In genomic region chr17:1460233-1460632, GRCh38 we compare ENCODE assay signal across 11 cellular contexts. TPM values are rescaled to one million over a fixed set of nuclear protein-coding genes. Genes with fewer than 3 reads are reported as not detected.
DNase-seq lines count a peak whose midpoint lies in the region; ATAC-seq, FAIRE-seq and TF ChIP-seq lines count a peak whose summit lies in the region.
"Had no signal": no experiment of that assay in that cellular context is flagged by ENCODE, and none has a peak within 500 bp of the region (broad histone marks: within the 10 kb centered on the region; RNA-seq: fewer than 3 reads in every experiment).

No MANE protein-coding gene starts in this region.

- no peaks in the 10 kb centered on the region for H3K9me3 Mint-ChIP-seq in activated T-helper 1 cell treated with anti-CD3 and anti-CD28 coated beads, Interleukin-12 subunit alpha, Interleukin-12 subunit beta, Interleukin-2, Interleukin-4 antibody, amounts not matched to agents 30 ng/mL and 10 ng/mL and 1 ng/mL, durations not matched to agents 14 hours and 24 hours and 36 hours
- H3K9me3 Mint-ChIP-seq in activated T-cell treated with anti-CD3 and anti-CD28 coated beads, Interleukin-2, amount 50 U/mL, for 24 hours: no peaks in the 10 kb centered on the region
- H3K9me3 Mint-ChIP-seq: stimulated activated naive CD8-positive, alpha-beta T cell treated with anti-CD3 and anti-CD28 coated beads, Interleukin-15, Interleukin-2, amounts not matched to agents 100 ng/mL and 50 ng/mL, for 24 hours had no signal

- peak overlapping the region; percentile 60 for H3K4me2 ChIP-seq in HCT116 (ENCODE audit: low read length)

- H3K4me1 ChIP-seq in HCT116 (ENCODE audit: control insufficient read depth in 1 of 2, insufficient read depth in 2 of 2, low read length in 2 of 2) (peaks cover 36 to 63% of the 10 kb centered on the region in 2 experiments), breast epithelium (no peaks in the 10 kb centered on the region), kidney (ENCODE audit: control insufficient read depth in 1 of 2, insufficient read depth in 1 of 2, low read depth in 1 of 2, low read length in 2 of 2) (peaks cover 5 to 11% of the 10 kb centered on the region in 2 donors), thyroid gland (peaks cover 15 to 26% of the 10 kb centered on the region in 2 donors)

- H3K27ac ChIP-seq in HCT116 (ENCODE audit: low read depth, low read length) (peak overlapping the region; percentile 37; the same call in 1 of the 2 replicates), breast epithelium (peak overlapping the region; percentile 67 to 83), kidney (ENCODE audit: low read depth in 2 of 2, low read length in 2 of 2) (peak overlapping the region in 1 of 2 donors; percentile 66), thyroid gland (peak overlapping the region; percentile 81 to 98 (median 82))

- POLR2A ChIA-PET in HCT116 (lab: Charles Lee): no interaction called here

- no peak for TF ChIP-seq RAD21 in HCT116 (IDR thresholded peaks at IDR 0.05; ENCODE audit: low read depth)

- H3K9me3 ChIP-seq in HCT116 (ENCODE audit: control insufficient read depth in 1 of 2, insufficient read depth in 1 of 2, low read depth in 1 of 2, low read length in 2 of 2): no peaks in the 10 kb centered on the region
- no peaks in the 10 kb centered on the region for H3K9me3 ChIP-seq in breast epithelium
- H3K9me3 ChIP-seq in kidney (ENCODE audit: control insufficient read depth in 1 of 2, low read length in 2 of 2): no peaks in the 10 kb centered on the region
- H3K9me3 ChIP-seq in thyroid gland: no peaks in the 10 kb centered on the region

- CTCF ChIA-PET in HCT116 (lab: Charles Lee): interaction anchor here (0.7 kb wide), 1 partner anchor 94 kb away, joined by 4 read pairs; no protein-coding TSS in a partner anchor

- ATAC-seq in HCT116 (no peak), GM21619 (IDR thresholded peaks at IDR 0.05; ENCODE audit: unreplicated experiment) (no peak)

- FAIRE-seq in kidney (lab: Jason Lieb, UNC): no peak

- TF ChIP-seq CTCF in HCT116 (IDR thresholded peaks at IDR 0.05 in 2 of 3, conservative IDR thresholded peaks at IDR 0.05 in 1 of 3; ENCODE audit: borderline replicate concordance in 1 of 3, insufficient read depth in 1 of 3, low read depth in 2 of 3, low read length in 2 of 3): no peak
- no peak for TF ChIP-seq CTCF in breast epithelium (IDR thresholded peaks at IDR 0.05)
- TF ChIP-seq CTCF in kidney (IDR thresholded peaks at IDR 0.05; ENCODE audit: borderline replicate concordance, extremely low read depth, insufficient read depth): no peak
- no peak for TF ChIP-seq CTCF in thyroid gland (IDR thresholded peaks at IDR 0.05)

- RAD21 ChIA-PET in HCT116 (lab: Charles Lee; ENCODE audit: low non-redundant PET in 1 of 2, low total read pairs in 2 of 2, uncharacterized antibody in 2 of 2, unreplicated experiment in 2 of 2): no interaction called here

- peak overlapping the region; percentile 6 for H3K9ac ChIP-seq in HCT116 (ENCODE audit: low read length)
- peak overlapping the region in 1 of 2 donors; percentile 38 for H3K9ac ChIP-seq in kidney (ENCODE audit: low read length in 2 of 2)

- H3K36me3 ChIP-seq in HCT116 (ENCODE audit: control insufficient read depth in 1 of 2, insufficient read depth in 2 of 2, low read length in 2 of 2) (no peaks in the 10 kb centered on the region; a peak in 1 of 4 replicates), breast epithelium (no peaks in the 10 kb centered on the region), kidney (ENCODE audit: control insufficient read depth in 1 of 2, insufficient read depth in 2 of 2, low read length in 2 of 2) (peaks cover 0 to 4% of the 10 kb centered on the region in 2 donors), thyroid gland (peaks cover 0 to 12% of the 10 kb centered on the region in 2 donors)

- H3K79me2 ChIP-seq in HCT116 (ENCODE audit: insufficient read depth, low read length): peaks cover 18% of the 10 kb centered on the region

- peaks cover 29% of the 10 kb centered on the region for H3K27me3 Mint-ChIP-seq in activated T-helper 1 cell treated with anti-CD3 and anti-CD28 coated beads, Interleukin-12 subunit alpha, Interleukin-12 subunit beta, Interleukin-2, Interleukin-4 antibody, amounts not matched to agents 30 ng/mL and 10 ng/mL and 1 ng/mL, durations not matched to agents 14 hours and 24 hours and 36 hours (ENCODE audit: insufficient read depth)
- H3K27me3 Mint-ChIP-seq in activated T-cell treated with anti-CD3 and anti-CD28 coated beads, Interleukin-2, amount 50 U/mL, for 24 hours: peaks cover 42% of the 10 kb centered on the region

- no peaks in the 10 kb centered on the region for H3K9me2 ChIP-seq in HCT116 (ENCODE audit: insufficient read depth)

- intact Hi-C loops in HCT116 (cut with micrococcal nuclease): loop anchor here (5.0 kb wide), 1 partner anchor 57 kb away; the partner anchor contains the start of gene INPP5K
- intact Hi-C loops in breast epithelium (cut with DNase I; ENCODE audit: low total_unique reads): no loop called here
- intact Hi-C loops in kidney (cut with DNase I): no loop called here
- intact Hi-C loops in thyroid gland (cut with DNase I): no loop called here
- intact Hi-C loops in activated T-helper 1 cell treated with anti-CD3 and anti-CD28 coated beads, Interleukin-12 subunit alpha, Interleukin-12 subunit beta, Interleukin-2, Interleukin-4 antibody, amounts not matched to agents 30 ng/mL and 10 ng/mL and 1 ng/mL, durations not matched to agents 14 hours and 24 hours and 36 hours (cut with micrococcal nuclease): no loop called here

- DNase-seq in HCT116 (ENCODE audit: low read depth, low spot score) (no peak), breast epithelium (ENCODE audit: low spot score in 2 of 2) (peak; percentile 92 to 93), kidney (peak; percentile 94), thyroid gland (peak; percentile 98), DMS79 (lab: John Stamatoyannopoulos, UW) (no peak)
- DNase-seq in activated T-helper 1 cell treated with anti-CD3 and anti-CD28 coated beads, Interleukin-12 subunit alpha, Interleukin-12 subunit beta, Interleukin-2, Interleukin-4 antibody, amounts not matched to agents 30 ng/mL and 10 ng/mL and 1 ng/mL, durations not matched to agents 14 hours and 24 hours and 36 hours (ENCODE audit: low spot score): no peak
- DNase-seq in activated T-cell treated with anti-CD3 and anti-CD28 coated beads, Interleukin-2, amount 50 U/mL, for 24 hours: no peak
- DNase-seq: activated T-cell treated with anti-CD3 and anti-CD28 coated beads for 4 hours, NCI-H2029 treated with DMSO at 0.1 percent for 48 hours had no signal

- no TSS peak for BruUV-seq in HCT116 (replicated peaks; lab: Mats Ljungman, UMichigan)

- no peak overlapping the region for H2AFZ ChIP-seq in HCT116 (ENCODE audit: low read depth, low read length, poor library complexity, severe bottlenecking)

- H3K27me3 ChIP-seq in HCT116 (ENCODE audit: insufficient read depth, low read length): no peaks in the 10 kb centered on the region
- no peaks in the 10 kb centered on the region for H3K27me3 ChIP-seq in breast epithelium
- no peaks in the 10 kb centered on the region for H3K27me3 ChIP-seq in thyroid gland

- H3K36me3 Mint-ChIP-seq in activated T-helper 1 cell treated with anti-CD3 and anti-CD28 coated beads, Interleukin-12 subunit alpha, Interleukin-12 subunit beta, Interleukin-2, Interleukin-4 antibody, amounts not matched to agents 30 ng/mL and 10 ng/mL and 1 ng/mL, durations not matched to agents 14 hours and 24 hours and 36 hours (ENCODE audit: low read depth): peaks cover 8% of the 10 kb centered on the region
- peaks cover 2% of the 10 kb centered on the region for H3K36me3 Mint-ChIP-seq in activated T-cell treated with anti-CD3 and anti-CD28 coated beads, Interleukin-2, amount 50 U/mL, for 24 hours (ENCODE audit: low read depth)

- no peak overlapping the region for H3K27ac Mint-ChIP-seq in activated T-helper 1 cell treated with anti-CD3 and anti-CD28 coated beads, Interleukin-12 subunit alpha, Interleukin-12 subunit beta, Interleukin-2, Interleukin-4 antibody, amounts not matched to agents 30 ng/mL and 10 ng/mL and 1 ng/mL, durations not matched to agents 14 hours and 24 hours and 36 hours
- no peak overlapping the region for H3K27ac Mint-ChIP-seq in activated T-cell treated with anti-CD3 and anti-CD28 coated beads, Interleukin-2, amount 50 U/mL, for 24 hours
- H3K27ac Mint-ChIP-seq: stimulated activated naive CD8-positive, alpha-beta T cell treated with anti-CD3 and anti-CD28 coated beads, Interleukin-15, Interleukin-2, amounts not matched to agents 100 ng/mL and 50 ng/mL, for 24 hours had no signal

- H3K4me3 Mint-ChIP-seq in activated T-helper 1 cell treated with anti-CD3 and anti-CD28 coated beads, Interleukin-12 subunit alpha, Interleukin-12 subunit beta, Interleukin-2, Interleukin-4 antibody, amounts not matched to agents 30 ng/mL and 10 ng/mL and 1 ng/mL, durations not matched to agents 14 hours and 24 hours and 36 hours: no peak overlapping the region
- H3K4me3 Mint-ChIP-seq in activated T-cell treated with anti-CD3 and anti-CD28 coated beads, Interleukin-2, amount 50 U/mL, for 24 hours: no peak overlapping the region
- H3K4me3 Mint-ChIP-seq: stimulated activated naive CD8-positive, alpha-beta T cell treated with anti-CD3 and anti-CD28 coated beads, Interleukin-15, Interleukin-2, amounts not matched to agents 100 ng/mL and 50 ng/mL, for 24 hours had no signal

- H3K4me1 Mint-ChIP-seq in activated T-helper 1 cell treated with anti-CD3 and anti-CD28 coated beads, Interleukin-12 subunit alpha, Interleukin-12 subunit beta, Interleukin-2, Interleukin-4 antibody, amounts not matched to agents 30 ng/mL and 10 ng/mL and 1 ng/mL, durations not matched to agents 14 hours and 24 hours and 36 hours (ENCODE audit: low read depth): peaks cover 21% of the 10 kb centered on the region
- peaks cover 41% of the 10 kb centered on the region for H3K4me1 Mint-ChIP-seq in activated T-cell treated with anti-CD3 and anti-CD28 coated beads, Interleukin-2, amount 50 U/mL, for 24 hours (ENCODE audit: low read depth)

- H3K4me3 ChIP-seq in HCT116 (replicated peaks in 1 of 2; ENCODE audit: low read depth in 1 of 2, low read length in 2 of 2): no peak overlapping the region
- H3K4me3 ChIP-seq in breast epithelium: no peak overlapping the region
- H3K4me3 ChIP-seq in kidney (ENCODE audit: low read length in 2 of 2): no peak overlapping the region
- H3K4me3 ChIP-seq in thyroid gland (replicated peaks in 1 of 3): no peak overlapping the region

- H4K20me1 ChIP-seq in HCT116 (ENCODE audit: insufficient read depth): no peaks in the 10 kb centered on the region

- TF ChIP-seq POLR2A in HCT116 (IDR thresholded peaks at IDR 0.05; ENCODE audit: borderline replicate concordance, extremely low read depth, insufficient read depth, insufficient read length) (no peak), breast epithelium (IDR thresholded peaks at IDR 0.05) (no peak), thyroid gland (IDR thresholded peaks at IDR 0.05) (peak in 1 of 2 donors; percentile 42)

- 2 to 12% methylated on average over 6 of the region's 6 CpGs for WGBS in thyroid gland, 2 donors

RNA-seq across cellular contexts. Expression of gene CRK, which starts 4.2 kb away (rescaled TPM):
- total RNA-seq in HCT116 (2021; ENCODE audit: unreplicated experiment) (55.5 TPM), breast epithelium (10 to 100 TPM; 73.7 to 84.5 (median 76.8) TPM), kidney (61.3 TPM), thyroid gland (100 to 1,000 TPM in 2 of 4 donors, 10 to 100 TPM in 2; 89.6 to 140 (median 98.7) TPM)
- 32.2 and 38.8 TPM in 2 replicates for polyA plus RNA-seq in HCT116 (2012)
- 26.8 TPM for polyA plus RNA-seq in kidney (ENCODE audit: insufficient read depth, low read depth, low replicate concordance)
- 19.8 and 24.2 TPM in 2 replicates for total RNA-seq in activated T-helper 1 cell treated with anti-CD3 and anti-CD28 coated beads, Interleukin-12 subunit alpha, Interleukin-12 subunit beta, Interleukin-2, Interleukin-4 antibody, amounts not matched to agents 30 ng/mL and 10 ng/mL and 1 ng/mL, durations not matched to agents 14 hours and 24 hours and 36 hours

RNA-seq across cellular contexts. Expression of gene MYO1C, which starts 32.3 kb away (rescaled TPM):
- 227 TPM for total RNA-seq in HCT116 (2021; ENCODE audit: unreplicated experiment)
- 118 and 151 TPM in 2 replicates for polyA plus RNA-seq in HCT116 (2012)
- 100 to 1,000 TPM in 2 of 3 donors, 10 to 100 TPM in 1; 99.5 to 235 (median 137) TPM for total RNA-seq in breast epithelium
- 225 TPM for total RNA-seq in kidney
- 62.7 TPM for polyA plus RNA-seq in kidney (ENCODE audit: insufficient read depth, low read depth, low replicate concordance)
- total RNA-seq in thyroid gland: 100 to 1,000 TPM; 103 to 145 (median 121) TPM
- total RNA-seq in activated T-helper 1 cell treated with anti-CD3 and anti-CD28 coated beads, Interleukin-12 subunit alpha, Interleukin-12 subunit beta, Interleukin-2, Interleukin-4 antibody, amounts not matched to agents 30 ng/mL and 10 ng/mL and 1 ng/mL, durations not matched to agents 14 hours and 24 hours and 36 hours: 31.1 and 44.0 TPM in 2 replicates

RNA-seq across cellular contexts. Expression of gene INPP5K, which starts 56.2 kb away (rescaled TPM):
- total RNA-seq in HCT116 (2021; ENCODE audit: unreplicated experiment) (25.6 TPM), breast epithelium (100 to 1,000 TPM in 1 of 3 donors, 10 to 100 TPM in 2; 75.2 to 177 (median 88.8) TPM), kidney (46.2 TPM), thyroid gland (100 to 1,000 TPM; 124 to 285 (median 158) TPM)
- polyA plus RNA-seq in HCT116 (2012): 20.6 and 22.2 TPM in 2 replicates
- 36.1 TPM for polyA plus RNA-seq in kidney (ENCODE audit: insufficient read depth, low read depth, low replicate concordance)
- total RNA-seq in activated T-helper 1 cell treated with anti-CD3 and anti-CD28 coated beads, Interleukin-12 subunit alpha, Interleukin-12 subunit beta, Interleukin-2, Interleukin-4 antibody, amounts not matched to agents 30 ng/mL and 10 ng/mL and 1 ng/mL, durations not matched to agents 14 hours and 24 hours and 36 hours: 23.9 and 24.7 TPM in 2 replicates

Comparison
In these comparisons a context has a peak if more than half of its experiments do, and no peak if none do; other contexts are left out.
1. DNase-seq: peak in breast epithelium (2 of 2), kidney (single experiment) and thyroid gland (2 of 2); none in HCT116 (single experiment), activated T-helper 1 cell treated with anti-CD3 and anti-CD28 coated beads, Interleukin-12 subunit alpha, Interleukin-12 subunit beta, Interleukin-2, Interleukin-4 antibody, amounts not matched to agents 30 ng/mL and 10 ng/mL and 1 ng/mL, durations not matched to agents 14 hours and 24 hours and 36 hours (single experiment), activated T-cell treated with anti-CD3 and anti-CD28 coated beads, Interleukin-2, amount 50 U/mL, for 24 hours (single experiment) and DMS79 (single experiment).